1 cellular context compared by ENCODE assay signal in the genomic region with DNA sequence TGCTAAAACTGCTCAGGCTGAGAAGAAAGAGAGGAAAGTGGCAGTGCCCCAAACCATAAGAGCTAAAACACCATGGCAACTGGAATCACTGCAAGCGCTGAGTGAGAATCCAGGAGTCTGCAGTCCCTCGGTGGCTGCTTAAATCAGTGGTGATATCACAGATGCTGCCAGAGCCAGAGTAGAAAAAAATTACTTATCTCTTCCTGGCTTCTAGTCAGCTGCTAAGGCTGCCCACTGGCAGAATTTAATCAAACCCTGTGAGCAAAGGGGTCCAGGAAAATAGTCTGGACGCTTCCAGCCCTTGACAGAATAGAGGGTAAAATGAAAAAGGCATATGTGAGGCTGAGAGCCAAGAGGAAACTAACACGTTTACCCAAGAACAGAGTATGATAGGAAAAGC.
TF ChIP-seq lines count a peak whose summit lies in the region.

No MANE protein-coding gene starts in this region.

TF ChIP-seq in SK-N-SH, 30 proteins besides CTCF, POLR2A, EP300 and RAD21 (continued from another document):
- TF ChIP-seq, protein P1, sequence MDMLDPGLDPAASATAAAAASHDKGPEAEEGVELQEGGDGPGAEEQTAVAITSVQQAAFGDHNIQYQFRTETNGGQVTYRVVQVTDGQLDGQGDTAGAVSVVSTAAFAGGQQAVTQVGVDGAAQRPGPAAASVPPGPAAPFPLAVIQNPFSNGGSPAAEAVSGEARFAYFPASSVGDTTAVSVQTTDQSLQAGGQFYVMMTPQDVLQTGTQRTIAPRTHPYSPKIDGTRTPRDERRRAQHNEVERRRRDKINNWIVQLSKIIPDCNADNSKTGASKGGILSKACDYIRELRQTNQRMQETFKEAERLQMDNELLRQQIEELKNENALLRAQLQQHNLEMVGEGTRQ (IDR thresholded peaks at IDR 0.05; ENCODE audit: borderline replicate concordance, low read depth, low read length): no peak
- TF ChIP-seq, protein P2, sequence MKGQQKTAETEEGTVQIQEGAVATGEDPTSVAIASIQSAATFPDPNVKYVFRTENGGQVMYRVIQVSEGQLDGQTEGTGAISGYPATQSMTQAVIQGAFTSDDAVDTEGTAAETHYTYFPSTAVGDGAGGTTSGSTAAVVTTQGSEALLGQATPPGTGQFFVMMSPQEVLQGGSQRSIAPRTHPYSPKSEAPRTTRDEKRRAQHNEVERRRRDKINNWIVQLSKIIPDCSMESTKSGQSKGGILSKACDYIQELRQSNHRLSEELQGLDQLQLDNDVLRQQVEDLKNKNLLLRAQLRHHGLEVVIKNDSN (IDR thresholded peaks at IDR 0.05; ENCODE audit: borderline replicate concordance, low read depth): no peak
- no peak for TF ChIP-seq RXRA (IDR thresholded peaks at IDR 0.05; ENCODE audit: borderline replicate concordance, low read depth)
- TF ChIP-seq, protein P3, sequence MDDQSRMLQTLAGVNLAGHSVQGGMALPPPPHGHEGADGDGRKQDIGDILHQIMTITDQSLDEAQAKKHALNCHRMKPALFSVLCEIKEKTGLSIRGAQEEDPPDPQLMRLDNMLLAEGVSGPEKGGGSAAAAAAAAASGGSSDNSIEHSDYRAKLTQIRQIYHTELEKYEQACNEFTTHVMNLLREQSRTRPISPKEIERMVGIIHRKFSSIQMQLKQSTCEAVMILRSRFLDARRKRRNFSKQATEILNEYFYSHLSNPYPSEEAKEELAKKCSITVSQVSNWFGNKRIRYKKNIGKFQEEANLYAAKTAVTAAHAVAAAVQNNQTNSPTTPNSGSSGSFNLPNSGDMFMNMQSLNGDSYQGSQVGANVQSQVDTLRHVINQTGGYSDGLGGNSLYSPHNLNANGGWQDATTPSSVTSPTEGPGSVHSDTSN (IDR thresholded peaks at IDR 0.05): no peak
- TF ChIP-seq MEF2A (IDR thresholded peaks at IDR 0.05; ENCODE audit: borderline replicate concordance, low read depth): no peak
- TF ChIP-seq, protein P4, sequence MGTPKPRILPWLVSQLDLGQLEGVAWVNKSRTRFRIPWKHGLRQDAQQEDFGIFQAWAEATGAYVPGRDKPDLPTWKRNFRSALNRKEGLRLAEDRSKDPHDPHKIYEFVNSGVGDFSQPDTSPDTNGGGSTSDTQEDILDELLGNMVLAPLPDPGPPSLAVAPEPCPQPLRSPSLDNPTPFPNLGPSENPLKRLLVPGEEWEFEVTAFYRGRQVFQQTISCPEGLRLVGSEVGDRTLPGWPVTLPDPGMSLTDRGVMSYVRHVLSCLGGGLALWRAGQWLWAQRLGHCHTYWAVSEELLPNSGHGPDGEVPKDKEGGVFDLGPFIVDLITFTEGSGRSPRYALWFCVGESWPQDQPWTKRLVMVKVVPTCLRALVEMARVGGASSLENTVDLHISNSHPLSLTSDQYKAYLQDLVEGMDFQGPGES (IDR thresholded peaks at IDR 0.05; ENCODE audit: low read depth, low read length): no peak
- no peak for TF ChIP-seq FOSL2 (IDR thresholded peaks at IDR 0.05; ENCODE audit: borderline replicate concordance, low read depth)
- TF ChIP-seq, protein P5, sequence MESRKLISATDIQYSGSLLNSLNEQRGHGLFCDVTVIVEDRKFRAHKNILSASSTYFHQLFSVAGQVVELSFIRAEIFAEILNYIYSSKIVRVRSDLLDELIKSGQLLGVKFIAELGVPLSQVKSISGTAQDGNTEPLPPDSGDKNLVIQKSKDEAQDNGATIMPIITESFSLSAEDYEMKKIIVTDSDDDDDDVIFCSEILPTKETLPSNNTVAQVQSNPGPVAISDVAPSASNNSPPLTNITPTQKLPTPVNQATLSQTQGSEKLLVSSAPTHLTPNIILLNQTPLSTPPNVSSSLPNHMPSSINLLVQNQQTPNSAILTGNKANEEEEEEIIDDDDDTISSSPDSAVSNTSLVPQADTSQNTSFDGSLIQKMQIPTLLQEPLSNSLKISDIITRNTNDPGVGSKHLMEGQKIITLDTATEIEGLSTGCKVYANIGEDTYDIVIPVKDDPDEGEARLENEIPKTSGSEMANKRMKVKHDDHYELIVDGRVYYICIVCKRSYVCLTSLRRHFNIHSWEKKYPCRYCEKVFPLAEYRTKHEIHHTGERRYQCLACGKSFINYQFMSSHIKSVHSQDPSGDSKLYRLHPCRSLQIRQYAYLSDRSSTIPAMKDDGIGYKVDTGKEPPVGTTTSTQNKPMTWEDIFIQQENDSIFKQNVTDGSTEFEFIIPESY (IDR thresholded peaks at IDR 0.05; ENCODE audit: borderline replicate concordance, low read depth): no peak
- TF ChIP-seq ELF1 (IDR thresholded peaks at IDR 0.05): no peak
- TF ChIP-seq FOXM1 (IDR thresholded peaks at IDR 0.05; ENCODE audit: low read depth): no peak
- TF ChIP-seq SMC3 (IDR thresholded peaks at IDR 0.05; ENCODE audit: low read depth, low read length): no peak
- TF ChIP-seq GATA2 (CRISPR knock-in tag; IDR thresholded peaks at IDR 0.05): peak; percentile 74
- no peak for TF ChIP-seq SIN3A (IDR thresholded peaks at IDR 0.05; ENCODE audit: borderline replicate concordance, low read depth, low read length)
- no peak for TF ChIP-seq POLR2AphosphoS5 (IDR thresholded peaks at IDR 0.05; ENCODE audit: low read depth, low read length)
- TF ChIP-seq TCF12 (IDR thresholded peaks at IDR 0.05): no peak
- TF ChIP-seq CHD2 (IDR thresholded peaks at IDR 0.05; ENCODE audit: low read length, partially characterized antibody): no peak
